In the genomic region with DNA sequence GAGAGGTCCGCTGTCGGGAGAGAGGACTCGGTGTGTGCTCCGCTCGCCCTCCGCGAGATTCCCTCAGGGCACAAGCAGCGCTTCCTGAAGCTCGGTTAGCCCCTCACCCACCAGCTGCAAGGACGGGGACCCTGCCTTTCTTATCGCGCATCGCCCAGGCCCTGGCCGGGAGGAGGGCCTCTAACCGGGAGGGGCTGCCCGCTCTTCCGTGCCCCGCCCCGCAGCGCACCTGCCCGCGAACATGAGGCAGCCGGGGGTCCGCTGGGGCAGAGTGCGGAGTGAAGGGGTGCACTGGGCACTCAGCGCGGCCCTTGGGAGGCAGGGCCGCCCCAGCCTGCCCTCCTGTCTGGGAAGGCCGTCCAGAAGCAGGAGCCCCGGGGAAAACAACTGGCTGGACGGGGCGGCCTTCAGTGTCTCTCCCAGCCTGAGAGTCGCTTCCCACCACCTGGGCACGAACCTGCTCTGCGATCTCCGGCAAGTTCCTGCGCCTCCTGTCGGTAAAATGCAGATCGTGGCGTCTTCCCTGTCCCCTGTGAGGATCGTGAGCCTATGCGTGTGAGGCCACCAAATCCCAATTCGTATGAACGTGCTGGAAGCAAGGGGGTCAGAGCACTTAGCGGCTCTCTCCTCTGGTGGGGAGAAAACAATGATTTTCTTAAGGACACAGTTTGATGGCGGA, we compare ENCODE assay signal across 9 cellular contexts. TPM values are rescaled to one million over a fixed set of nuclear protein-coding genes. Genes with fewer than 3 reads are reported as not detected.
DNase-seq lines count a peak whose midpoint lies in the region; ATAC-seq and TF ChIP-seq lines count a peak whose summit lies in the region.
"Had no signal": no experiment of that assay in that cellular context is flagged by ENCODE, and none has a peak within 500 bp of the region (broad histone marks: within the 10 kb centered on the region; RNA-seq: fewer than 3 reads in every experiment).

No MANE protein-coding gene starts in this region.

- peak; percentile 40 for TF ChIP-seq CTCF in AG10803 (conservative IDR thresholded peaks at IDR 0.05; ENCODE audit: low read length)
- TF ChIP-seq CTCF in MM.1S (IDR thresholded peaks at IDR 0.05; ENCODE audit: low read length), result peak; percentile 41
- peak in 5 of 6 experiments; percentile 36 to 53 (median 41) for TF ChIP-seq CTCF in adrenal gland (IDR thresholded peaks at IDR 0.05)

- H3K79me2 ChIP-seq in MM.1S (ENCODE audit: low read length), result no peaks in the 10 kb centered on the region

- TF ChIP-seq POLR2A in adrenal gland (IDR thresholded peaks at IDR 0.05), result peak in 1 of 2 donors; percentile 32

- H3K9me3 ChIP-seq in MM.1S (replicated peaks; ENCODE audit: insufficient read depth, low read length) (no peaks in the 10 kb centered on the region), adrenal gland (replicated peaks in 1 of 3) (no peaks in the 10 kb centered on the region), iPS-18a (ENCODE audit: control insufficient read depth, low read depth, low read length) (no peaks in the 10 kb centered on the region)
- H3K9me3 ChIP-seq: uterus had no signal

- WGBS in adrenal gland, 4 donors, result 22 to 67% (median 44%) methylated on average over 7 to 46 of the region's 46 CpGs

- H2AFZ ChIP-seq in MM.1S (ENCODE audit: low read length), result no peak overlapping the region

- intact Hi-C loops in adrenal gland (cut with DNase I), result no loop called here

- peaks cover 31% of the 10 kb centered on the region for H3F3A ChIP-seq in MM.1S (ENCODE audit: insufficient read depth, low read length)

- no peaks in the 10 kb centered on the region for H4K20me1 ChIP-seq in MM.1S (ENCODE audit: insufficient read depth, low read length)

- no peaks in the 10 kb centered on the region for H3K9me2 ChIP-seq in MM.1S (replicated peaks; ENCODE audit: insufficient read depth, low read length)

- peak overlapping the region; percentile 10; the same call in 1 of the 2 replicates for H3K9ac ChIP-seq in MM.1S (ENCODE audit: low read length)
- peak overlapping the region; percentile 11 for H3K9ac ChIP-seq in iPS-18a (ENCODE audit: low read length)

- H3K36me3 ChIP-seq in MM.1S (replicated peaks; ENCODE audit: insufficient read depth, low read length), result no peaks in the 10 kb centered on the region
- H3K36me3 ChIP-seq in adrenal gland (replicated peaks in 1 of 2), result no peaks in the 10 kb centered on the region
- no peaks in the 10 kb centered on the region for H3K36me3 ChIP-seq in iPS-18a (ENCODE audit: control insufficient read depth, low read depth, low read length)
- H3K36me3 ChIP-seq: uterus had no signal

- H3K27me3 ChIP-seq in MM.1S (replicated peaks; ENCODE audit: insufficient read depth, low read length), result no peaks in the 10 kb centered on the region
- no peaks in the 10 kb centered on the region for H3K27me3 ChIP-seq in adrenal gland
- peaks cover 36% of the 10 kb centered on the region for H3K27me3 ChIP-seq in iPS-18a (ENCODE audit: control insufficient read depth, insufficient read depth, low read length)
- H3K27me3 ChIP-seq: uterus had no signal

- H3K4me3 ChIP-seq in AG10803 (ENCODE audit: low read length), result no peak overlapping the region
- peak overlapping the region; percentile 43 for H3K4me3 ChIP-seq in MM.1S (ENCODE audit: low read length)
- peak overlapping the region in 1 of 4 donors; percentile 45 for H3K4me3 ChIP-seq in adrenal gland
- H3K4me3 ChIP-seq in iPS-18a (ENCODE audit: low read length), result peak overlapping the region; percentile 50

- H3K4me1 ChIP-seq in MM.1S (ENCODE audit: low read length) (peaks cover 12% of the 10 kb centered on the region), adrenal gland (replicated peaks in 1 of 2) (peaks cover 13 to 17% of the 10 kb centered on the region in 2 donors), iPS-18a (ENCODE audit: control insufficient read depth, low read depth, low read length) (no peaks in the 10 kb centered on the region)
- H3K4me1 ChIP-seq: uterus had no signal

- H3K27ac ChIP-seq in MM.1S (ENCODE audit: low read length) (peak overlapping the region; percentile 13; the same call in 1 of the 2 replicates), adrenal gland (peak overlapping the region in 4 of 5 donors; percentile 68 to 95 (median 74)), iPS-18a (ENCODE audit: low read length) (no peak overlapping the region)

- H3K4me2 ChIP-seq in MM.1S (ENCODE audit: low read depth, low read length), result peak overlapping the region; percentile 24; the same call in 1 of the 2 replicates

- peak; percentile 37 for DNase-seq in AG10803 (ENCODE audit: low read depth)
- peak; percentile 27 for DNase-seq in MM.1S
- DNase-seq in adrenal gland, result peak; percentile 64 to 83 (median 75)
- peak; percentile 18 for DNase-seq in stimulated activated CD4-positive, alpha-beta T cell treated with anti-CD3 and anti-CD28 coated beads, Interleukin-4, amount 100 ng/mL, for 24 hours
- no peak for DNase-seq in NCI-H2196 treated with DMSO at 0.1 percent for 48 hours (lab: John Stamatoyannopoulos, UW; ENCODE audit: unreplicated experiment)

- no peak for ATAC-seq in GM21360 (IDR thresholded peaks at IDR 0.05; ENCODE audit: unreplicated experiment)
- ATAC-seq in GM21367 (IDR thresholded peaks at IDR 0.05; ENCODE audit: unreplicated experiment), result no peak

RNA-seq across cellular contexts. Expression of gene ADIPOR2, which starts 28.0 kb away (rescaled TPM):
- total RNA-seq in adrenal gland, result 100 to 1,000 TPM in 5 of 8 donors, 10 to 100 TPM in 3; 59.5 to 214 (median 130) TPM
- 100 to 1,000 TPM in 1 of 3 donors, 10 to 100 TPM in 2; 46.2 to 147 (median 66.0) TPM for polyA plus RNA-seq in adrenal gland

RNA-seq across cellular contexts. Expression of gene WNT5B, which starts 33.9 kb away (rescaled TPM):
- 10 to 100 TPM in 1 of 8 donors, 1 to 10 TPM in 6, under 1 TPM in 1; 0.97 to 11.1 (median 3.5) TPM for total RNA-seq in adrenal gland
- polyA plus RNA-seq in adrenal gland, result 1 to 10 TPM in 2 of 3 donors, under 1 TPM in 1; 0.57 to 1.3 (median 1.2) TPM
